ENCODE assay signal across 26 cellular contexts in the genomic region with DNA sequence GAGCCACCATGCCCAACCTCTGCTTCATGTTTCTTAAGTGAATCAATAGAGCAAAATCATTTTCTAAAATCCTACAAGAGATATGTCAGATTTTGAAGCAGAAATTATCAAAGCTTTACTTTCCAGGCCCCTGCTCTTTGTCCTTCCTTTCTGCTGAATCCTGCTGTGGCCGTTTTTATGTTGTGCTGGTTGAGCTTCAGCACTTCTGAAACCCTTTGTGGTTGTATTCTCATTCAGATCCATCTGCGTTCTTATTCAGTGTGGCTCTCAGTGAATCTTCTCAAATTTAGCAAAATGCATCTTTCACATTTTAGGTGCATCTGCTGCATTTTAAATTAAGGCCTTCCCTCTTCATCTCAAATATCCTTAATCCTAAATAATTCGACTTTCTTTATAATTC. TPM values are rescaled to one million over a fixed set of nuclear protein-coding genes. Genes with fewer than 3 reads are reported as not detected.
DNase-seq lines count a peak whose midpoint lies in the region; ATAC-seq, FAIRE-seq and TF ChIP-seq lines count a peak whose summit lies in the region.
"Had no signal": no experiment of that assay in that cellular context is flagged by ENCODE, and none has a peak within 500 bp of the region (broad histone marks: within the 10 kb centered on the region; RNA-seq: fewer than 3 reads in every experiment).

No MANE protein-coding gene starts in this region.

- TF ChIP-seq CTCF in H9 (conservative IDR thresholded peaks at IDR 0.05) (no peak), gastrocnemius medialis (IDR thresholded peaks at IDR 0.05 in 4 of 5, conservative IDR thresholded peaks at IDR 0.05 in 1 of 5) (no peak)

- no peak overlapping the region for H2BK120ac ChIP-seq in H9 (ENCODE audit: low read depth, low read length, poor library complexity, severe bottlenecking)

- H4K20me1 ChIP-seq in H9 (ENCODE audit: control insufficient read depth, insufficient read depth, insufficient read length), result no peaks in the 10 kb centered on the region

- peak; percentile 60 for FAIRE-seq in GM12891 (lab: Jason Lieb, UNC)
- FAIRE-seq: endothelial cell of umbilical vein had no signal

- ATAC-seq in gastrocnemius medialis, result no peak
- ATAC-seq: gastroesophageal sphincter, left cardiac atrium, natural killer cell had no signal

- H3K4me3 ChIP-seq in NT2/D1 (ENCODE audit: insufficient read length, low read depth), result no peak overlapping the region
- H3K4me3 ChIP-seq in iPS-18a (ENCODE audit: low read length), result peak overlapping the region; percentile 14
- no peak overlapping the region for H3K4me3 ChIP-seq in gastrocnemius medialis
- H3K4me3 ChIP-seq: gastroesophageal sphincter, sigmoid colon, SJCRH30, tibial nerve had no signal

- no peaks in the 10 kb centered on the region for H3K27me3 Mint-ChIP-seq in H9 (ENCODE audit: low read depth)
- H3K27me3 Mint-ChIP-seq: activated CD4-positive, alpha-beta T cell treated with anti-CD3 and anti-CD28 coated beads, Interleukin-2, amount 10 ng/mL, durations not matched to agents 24 days and 14 days had no signal

- no peak overlapping the region for H3K9ac ChIP-seq in H9 (ENCODE audit: extremely low read depth, insufficient read length, low read length)
- H3K9ac ChIP-seq in NT2/D1 (ENCODE audit: insufficient read length, low read depth), result no peak overlapping the region
- H3K9ac ChIP-seq in iPS-18a (ENCODE audit: low read length), result peak overlapping the region; percentile 24

- no peak overlapping the region for H3T11ph ChIP-seq in H9 (ENCODE audit: low read length)

- no peaks in the 10 kb centered on the region for H3K36me3 ChIP-seq in NT2/D1 (ENCODE audit: insufficient read depth, insufficient read length, low read length)
- no peaks in the 10 kb centered on the region for H3K36me3 ChIP-seq in iPS-18a (ENCODE audit: control insufficient read depth, low read depth, low read length)
- H3K36me3 ChIP-seq in gastrocnemius medialis, result no peaks in the 10 kb centered on the region
- H3K36me3 ChIP-seq: gastroesophageal sphincter, SJCRH30 had no signal

- H3K9me3 Mint-ChIP-seq in H9, result no peaks in the 10 kb centered on the region
- H3K9me3 Mint-ChIP-seq: activated CD4-positive, alpha-beta T cell treated with anti-CD3 and anti-CD28 coated beads, Interleukin-2, amount 10 ng/mL, durations not matched to agents 24 days and 14 days; HFFc6; immature natural killer cell; natural killer cell had no signal

- H3K9me3 ChIP-seq in H9 (ENCODE audit: control insufficient read depth, low read depth, low read length) (no peaks in the 10 kb centered on the region), NT2/D1 (ENCODE audit: insufficient read depth, low read length) (no peaks in the 10 kb centered on the region), iPS-18a (ENCODE audit: control insufficient read depth, low read depth, low read length) (no peaks in the 10 kb centered on the region), gastrocnemius medialis (no peaks in the 10 kb centered on the region)
- H3K9me3 ChIP-seq: gastroesophageal sphincter, sigmoid colon, SJCRH30, tibial nerve had no signal

- H4K5ac ChIP-seq in H9 (ENCODE audit: insufficient read length, low read depth, low read length), result no peak overlapping the region

- H3K4me2 ChIP-seq in H9 (ENCODE audit: insufficient read depth, insufficient read length, low read length), result no peak overlapping the region

- no peak overlapping the region for H3K56ac ChIP-seq in H9 (ENCODE audit: insufficient read length, low read depth, low read length)

- H4K91ac ChIP-seq in H9 (ENCODE audit: insufficient read length, low read depth, low read length), result no peak overlapping the region

- intact Hi-C loops in gastrocnemius medialis (cut with DNase I; ENCODE audit: low total_unique reads), result no loop called here

- H3K27ac ChIP-seq in H9 (ENCODE audit: insufficient read length, low read depth, low read length) (peak overlapping the region; percentile 65), iPS-18a (ENCODE audit: low read length) (peak overlapping the region; percentile 70), gastrocnemius medialis (no peak overlapping the region)
- H3K27ac ChIP-seq: gastroesophageal sphincter, sigmoid colon, SJCRH30, tibial nerve had no signal

- TF ChIP-seq POLR2A in GM12891 (IDR thresholded peaks at IDR 0.05; ENCODE audit: low read depth, low read length) (no peak), gastrocnemius medialis (IDR thresholded peaks at IDR 0.05) (no peak)

- H3K23me2 ChIP-seq in H9 (ENCODE audit: insufficient read length, low read depth, low read length, poor library complexity, severe bottlenecking), result no peaks in the 10 kb centered on the region

- H3K4me3 Mint-ChIP-seq in H9, result peak overlapping the region in 1 of 2 experiments; percentile 7; a peak in 3 of 5 replicates
- H3K4me3 Mint-ChIP-seq: activated CD4-positive, alpha-beta T cell treated with anti-CD3 and anti-CD28 coated beads, Interleukin-2, amount 10 ng/mL, durations not matched to agents 24 days and 14 days; HFFc6; immature natural killer cell; natural killer cell had no signal

- in situ Hi-C loops in gastrocnemius medialis (cut with MboI; ENCODE audit: low sequenced_read_pairs in 4 of 4), result no loop called here

- WGBS in H9 (ENCODE audit: extremely low coverage, insufficient read length, low lambda C conversion rate), result 100% methylated on average over 1 of the region's 3 CpGs

- H2BK12ac ChIP-seq in H9 (ENCODE audit: insufficient read length, low read depth, low read length), result no peak overlapping the region

- no peaks in the 10 kb centered on the region for H3K79me1 ChIP-seq in H9 (ENCODE audit: insufficient read depth, low read depth, low read length, poor library complexity, severe bottlenecking)

- H2BK20ac ChIP-seq in H9 (ENCODE audit: low read depth, low read length, poor library complexity, severe bottlenecking), result no peak overlapping the region

- H4K8ac ChIP-seq in H9 (replicated peaks; ENCODE audit: insufficient read length, low read depth, low read length), result no peak overlapping the region

- H3K27ac Mint-ChIP-seq in H9, result peak overlapping the region; percentile 93 to 97 (median 95)
- H3K27ac Mint-ChIP-seq: activated CD4-positive, alpha-beta T cell treated with anti-CD3 and anti-CD28 coated beads, Interleukin-2, amount 10 ng/mL, durations not matched to agents 24 days and 14 days; HFFc6; immature natural killer cell; natural killer cell had no signal

- H2BK5ac ChIP-seq in H9 (ENCODE audit: insufficient read length, low read length), result no peak overlapping the region

- no peaks in the 10 kb centered on the region; a peak in 2 of 7 replicates for H3K36me3 Mint-ChIP-seq in H9 (ENCODE audit: insufficient read depth in 1 of 3, low read depth in 3 of 3)
- H3K36me3 Mint-ChIP-seq: immature natural killer cell, natural killer cell had no signal

- H2AFZ ChIP-seq in H9 (ENCODE audit: low read length), result no peak overlapping the region

- H3K4me1 ChIP-seq in H9 (ENCODE audit: insufficient read depth, low read length), result peaks cover 5% of the 10 kb centered on the region; the same call in 1 of the 2 replicates
- peaks cover 2% of the 10 kb centered on the region for H3K4me1 ChIP-seq in NT2/D1 (ENCODE audit: insufficient read depth, insufficient read length)
- peaks cover 26% of the 10 kb centered on the region for H3K4me1 ChIP-seq in iPS-18a (ENCODE audit: control insufficient read depth, low read depth, low read length)
- peaks cover 11 to 13% of the 10 kb centered on the region in 2 donors for H3K4me1 ChIP-seq in gastrocnemius medialis
- H3K4me1 ChIP-seq: SJCRH30 had no signal

- H3K79me2 ChIP-seq in H9 (ENCODE audit: insufficient read depth, low read length), result peaks cover 7% of the 10 kb centered on the region; the same call in 1 of the 2 replicates

- H3K23ac ChIP-seq in H9 (ENCODE audit: insufficient read length, low read depth, low read length), result no peak overlapping the region

- H3K4ac ChIP-seq in H9 (ENCODE audit: low read depth, low read length), result no peak overlapping the region

- H3K27me3 ChIP-seq in H9 (ENCODE audit: insufficient read depth, low read length), result no peaks in the 10 kb centered on the region
- H3K27me3 ChIP-seq in NT2/D1 (ENCODE audit: insufficient read depth, insufficient read length), result no peaks in the 10 kb centered on the region
- H3K27me3 ChIP-seq in iPS-18a (ENCODE audit: control insufficient read depth, insufficient read depth, low read length), result no peaks in the 10 kb centered on the region
- H3K27me3 ChIP-seq in gastrocnemius medialis, result no peaks in the 10 kb centered on the region
- H3K27me3 ChIP-seq: gastroesophageal sphincter, sigmoid colon, SJCRH30, tibial nerve had no signal

- H3K4me1 Mint-ChIP-seq in H9, result peaks cover 28 to 34% of the 10 kb centered on the region in 2 experiments

- DNase-seq in GM12891 (ENCODE audit: insufficient read length, low spot score), result no peak
- no peak for DNase-seq in H9
- DNase-seq in NT2/D1 (ENCODE audit: low read depth, low spot score), result peak; percentile 18
- DNase-seq in GDM1 (lab: John Stamatoyannopoulos, UW), result no peak
- no peak for DNase-seq in gastrocnemius medialis
- DNase-seq in NK-92 (lab: John Stamatoyannopoulos, UW; ENCODE audit: unreplicated experiment), result no peak
- DNase-seq: activated CD4-positive, alpha-beta T cell treated with anti-CD3 and anti-CD28 coated beads, Interleukin-2, amount 10 ng/mL, durations not matched to agents 24 days and 14 days; activated naive CD4-positive, alpha-beta T cell; activated T-cell treated with anti-CD3 and anti-CD28 coated beads, Interleukin-2, amount 50 U/mL, for 48 hours; HFFc6; immature natural killer cell; KG1; left cardiac atrium; natural killer cell; NCI-H2081; NCI-H226; NCI-H69; sigmoid colon; SJCRH30; stimulated activated CD4-positive, alpha-beta T cell treated with anti-CD3 and anti-CD28 coated beads, Interleukin-12 subunit alpha, Interleukin-12 subunit beta, amount 100 ng/mL, for 4 hours; stimulated activated CD4-positive, alpha-beta T cell treated with anti-CD3 and anti-CD28 coated beads, Interleukin-2, amount 100 ng/mL, for 48 hours; SW 1271 had no signal

- H2BK15ac ChIP-seq in H9 (ENCODE audit: low read depth, low read length), result no peak overlapping the region

- H3K18ac ChIP-seq in H9 (ENCODE audit: insufficient read length, low read depth, low read length), result no peak overlapping the region

- no peak overlapping the region for H3K14ac ChIP-seq in H9 (ENCODE audit: insufficient read depth, low read length)

- H2AK5ac ChIP-seq in H9 (ENCODE audit: insufficient read length, low read length), result no peak overlapping the region

TF ChIP-seq in GM12891, 5 proteins besides CTCF, POLR2A, EP300 and RAD21:
- TF ChIP-seq POU2F2 (IDR thresholded peaks at IDR 0.05; ENCODE audit: low read depth, low read length), result no peak
- TF ChIP-seq POLR2AphosphoS5 (IDR thresholded peaks at IDR 0.05; ENCODE audit: low read depth, low read length), result no peak
- no peak for TF ChIP-seq TAF1 (IDR thresholded peaks at IDR 0.05; ENCODE audit: low read depth, low read length)
- TF ChIP-seq PAX5 (IDR thresholded peaks at IDR 0.05; ENCODE audit: insufficient read depth, low read length, severe bottlenecking), result no peak
- no peak for TF ChIP-seq SPI1 (IDR thresholded peaks at IDR 0.05; ENCODE audit: low read depth, low read length)
TF ChIP-seq in GM12891: peak in this region for 0.

RNA-seq across cellular contexts. Expression of a gene that starts 26.0 kb away (rescaled TPM):
- 1.9 TPM for polyA plus RNA-seq in GM12891 (2012; ENCODE audit: low read depth, missing spikeins)
- total RNA-seq in H9 (2021), result 14.2 and 15.2 TPM in 2 replicates
- total RNA-seq in gastrocnemius medialis, result 10 to 100 TPM; 11.4 to 26.7 (median 16.8) TPM

Comparison
In these comparisons a context has a peak if more than half of its experiments do, and no peak if none do; other contexts are left out.
1. H3K27ac ChIP-seq: peak in H9 (single experiment) and iPS-18a (single experiment); none in gastrocnemius medialis (0 of 4).